Comparison of ENCODE assay signal across 8 cellular contexts in genomic region chr15:75577401-75578205, GRCh38. TPM values are rescaled to one million over a fixed set of nuclear protein-coding genes. Genes with fewer than 3 reads are reported as not detected.
DNase-seq lines count a peak whose midpoint lies in the region; ATAC-seq and TF ChIP-seq lines count a peak whose summit lies in the region.

No MANE protein-coding gene starts in this region.

- TF ChIP-seq CTCF in AG10803 (conservative IDR thresholded peaks at IDR 0.05; ENCODE audit: low read length) = no peak
- TF ChIP-seq CTCF in WI38 (IDR thresholded peaks at IDR 0.05; ENCODE audit: low read depth, low read length) = no peak
- no peak for TF ChIP-seq CTCF in fibroblast of pulmonary artery (IDR thresholded peaks at IDR 0.05; ENCODE audit: low read length, missing control alignments)
- TF ChIP-seq CTCF in ovary (IDR thresholded peaks at IDR 0.05) = no peak

- H3K4me3 ChIP-seq in AG10803 (ENCODE audit: low read length) = peak overlapping the region; percentile 83
- H3K4me3 ChIP-seq in WI38 (ENCODE audit: low read depth, low read length) = peak overlapping the region; percentile 87
- peak overlapping the region; percentile 74 for H3K4me3 ChIP-seq in fibroblast of pulmonary artery (replicated peaks; ENCODE audit: low read depth, low read length)
- H3K4me3 ChIP-seq in ovary = peak overlapping the region; percentile 70

- WGBS in ovary, 3 donors = 3 to 4% (median 3%) methylated on average over 13 of the region's 13 CpGs

- H3K36me3 ChIP-seq in ovary = no peaks in the 10 kb centered on the region

- peak; percentile 5 for ATAC-seq in HG03108 (IDR thresholded peaks at IDR 0.05; ENCODE audit: unreplicated experiment)
- ATAC-seq in GM21360 (IDR thresholded peaks at IDR 0.05; ENCODE audit: unreplicated experiment) = no peak

- TF ChIP-seq EP300 in ovary (IDR thresholded peaks at IDR 0.05) = no peak

- peaks cover 1% of the 10 kb centered on the region for H3K4me1 ChIP-seq in ovary (ENCODE audit: insufficient read depth)

- peak; percentile 22 for DNase-seq in AG10803 (ENCODE audit: low read depth)
- DNase-seq in fibroblast of pulmonary artery (ENCODE audit: low read depth) = peak; percentile 49
- DNase-seq in ovary = peak in 1 of 5 donors; percentile 11
- no peak for DNase-seq in activated CD8-positive, alpha-beta memory T cell treated with anti-CD3 and anti-CD28 coated beads, Interleukin-2, amount 50 U/mL, for 4 hours
- DNase-seq in SHP77 (lab: John Stamatoyannopoulos, UW) = no peak

- TF ChIP-seq POLR2A in ovary (IDR thresholded peaks at IDR 0.05) = no peak

- H3K27ac ChIP-seq in ovary = peak overlapping the region in 1 of 2 donors; percentile 80

- no peaks in the 10 kb centered on the region for H3K9me3 ChIP-seq in ovary

- H3K27me3 ChIP-seq in ovary = no peaks in the 10 kb centered on the region

- intact Hi-C loops in ovary (cut with DNase I) = no loop called here

RNA-seq across cellular contexts. Expression of gene PTPN9, which starts 1.5 kb away (rescaled TPM):
- 10 to 100 TPM; 12.2 to 32.4 (median 21.8) TPM for total RNA-seq in ovary
- polyA plus RNA-seq in ovary = 10 to 100 TPM; 16.9 to 34.8 TPM

RNA-seq across cellular contexts. Expression of gene SNUPN, which starts 47.9 kb away (rescaled TPM):
- total RNA-seq in ovary = 10 to 100 TPM; 20.4 to 34.5 (median 27.5) TPM
- 10 to 100 TPM; 29.2 to 35.3 TPM for polyA plus RNA-seq in ovary

Comparison
In these comparisons a context has a peak if more than half of its experiments do, and no peak if none do; other contexts are left out.
1. DNase-seq: peak in AG10803 (single experiment) and fibroblast of pulmonary artery (single experiment); none in activated CD8-positive, alpha-beta memory T cell treated with anti-CD3 and anti-CD28 coated beads, Interleukin-2, amount 50 U/mL, for 4 hours (single experiment) and SHP77 (0 of 2).
2. Peak in every context shown above with its lines, with median percentiles within 50 percentile points of each other: H3K4me3 ChIP-seq.